ENCODE assay signal across 1 cellular context in genomic region chr1:113043144-113043488, GRCh38.
TF ChIP-seq lines count a peak whose summit lies in the region.
"Not testable (repeated sequence)": the region's sequence is repeated elsewhere in the genome, so short reads cannot be mapped to it uniquely, and the experiment has no call there.

No MANE protein-coding gene starts in this region.

TF ChIP-seq in K562, 482 proteins besides CTCF, POLR2A, EP300 and RAD21:
- TF ChIP-seq STAT6 (CRISPR knock-in tag; IDR thresholded peaks at IDR 0.05) = 0 out of 2 replicates have a peak, but pooled peaks have one; percentile 67
- TF ChIP-seq MBD1 (CRISPR knock-in tag; IDR thresholded peaks at IDR 0.05) = peak; percentile 65; the same call in 1 of the 2 replicates
- peak; percentile 11 for TF ChIP-seq CCNT2 (IDR thresholded peaks at IDR 0.05; ENCODE audit: borderline replicate concordance, extremely low read depth, insufficient read length, low read depth, low read length)
- TF ChIP-seq MLLT1 (IDR thresholded peaks at IDR 0.05) = 0 out of 4 replicates have a peak, but pooled peaks of 1 of the 2 experiments have one; percentile 25
- peak; percentile 31; the same call in 1 of the 2 replicates for TF ChIP-seq ZBTB40 (IDR thresholded peaks at IDR 0.05)
- TF ChIP-seq ZBTB40 (CRISPR knock-in tag; IDR thresholded peaks at IDR 0.05) = not testable (repeated sequence)
- TF ChIP-seq DPF2 (IDR thresholded peaks at IDR 0.05) = 0 out of 2 replicates have a peak, but pooled peaks have one; percentile 9
